13 cellular contexts compared by ENCODE assay signal in the genomic region with DNA sequence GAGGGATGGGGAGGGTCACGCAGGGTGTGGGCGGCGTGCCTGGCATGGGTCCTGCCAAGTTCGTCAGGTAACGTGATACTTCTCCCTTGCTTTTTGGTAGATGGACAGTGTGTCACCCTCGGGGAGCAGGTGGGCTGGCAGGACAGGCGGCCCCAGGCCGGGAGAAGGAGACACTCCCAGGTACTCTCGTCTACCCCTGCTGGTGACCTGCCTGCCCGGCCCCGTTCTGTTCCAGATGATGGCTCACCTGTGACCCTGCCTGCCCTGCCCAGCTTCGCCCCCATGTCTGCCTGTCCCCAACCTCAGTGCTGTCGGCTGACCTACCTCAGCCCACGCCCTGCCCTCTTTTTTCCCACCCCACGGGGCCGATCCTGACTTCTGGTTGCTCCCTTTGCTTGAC.
DNase-seq lines count a peak whose midpoint lies in the region; ATAC-seq and TF ChIP-seq lines count a peak whose summit lies in the region.
"Had no signal": no experiment of that assay in that cellular context is flagged by ENCODE, and none has a peak within 500 bp of the region (broad histone marks: within the 10 kb centered on the region; RNA-seq: fewer than 3 reads in every experiment).

No MANE protein-coding gene starts in this region.

- no peak overlapping the region for H3K4me2 ChIP-seq in neural progenitor cell
- H3K4me2 ChIP-seq: BLaER1 treated with 17β-estradiol and CSF1 and Interleukin-3, amounts not matched to agents 10 nM and 100 nM had no signal

- H3K4me1 Mint-ChIP-seq in activated T-cell treated with anti-CD3 and anti-CD28 coated beads, Interleukin-2, amount 50 U/mL, for 24 hours (ENCODE audit: low read depth) = peaks cover 8% of the 10 kb centered on the region
- H3K4me1 Mint-ChIP-seq in chondrocyte (ENCODE audit: low read depth) (peaks cover 6% of the 10 kb centered on the region), neural progenitor cell (peaks cover 26% of the 10 kb centered on the region), glutamatergic neuron (ENCODE audit: low read depth, unreplicated experiment) (peaks cover 12% of the 10 kb centered on the region)

- H3K27ac ChIP-seq in neural progenitor cell = no peak overlapping the region
- H3K27ac ChIP-seq: 22Rv1; BLaER1 treated with 17β-estradiol and CSF1 and Interleukin-3, amounts not matched to agents 10 nM and 100 nM; HL-60 had no signal

- H3K4me1 ChIP-seq in neural progenitor cell = no peaks in the 10 kb centered on the region

- no peaks in the 10 kb centered on the region for H3K27me3 Mint-ChIP-seq in activated T-cell treated with anti-CD3 and anti-CD28 coated beads, Interleukin-2, amount 50 U/mL, for 24 hours
- H3K27me3 Mint-ChIP-seq in chondrocyte (ENCODE audit: low read depth) (peaks cover 4% of the 10 kb centered on the region), neural progenitor cell (ENCODE audit: insufficient read depth, low read depth) (peaks cover 7% of the 10 kb centered on the region), glutamatergic neuron (ENCODE audit: unreplicated experiment) (peaks cover 13% of the 10 kb centered on the region)
- H3K27me3 Mint-ChIP-seq: CD4-positive, CD25-positive, alpha-beta regulatory T cell had no signal

- TF ChIP-seq CTCF in chondrocyte (IDR thresholded peaks at IDR 0.05) (no peak), neural progenitor cell (IDR thresholded peaks at IDR 0.05) (no peak), glutamatergic neuron (IDR thresholded peaks at IDR 0.05; ENCODE audit: partially characterized antibody, unreplicated experiment) (no peak)

- H3K36me3 ChIP-seq in neural progenitor cell = no peaks in the 10 kb centered on the region

- H3K27me3 ChIP-seq in neural progenitor cell = no peaks in the 10 kb centered on the region
- H3K27me3 ChIP-seq: BLaER1 treated with 17β-estradiol and CSF1 and Interleukin-3, amounts not matched to agents 10 nM and 100 nM had no signal

- H3K4me3 Mint-ChIP-seq in activated T-cell treated with anti-CD3 and anti-CD28 coated beads, Interleukin-2, amount 50 U/mL, for 24 hours = no peak overlapping the region
- no peak overlapping the region for H3K4me3 Mint-ChIP-seq in chondrocyte (ENCODE audit: unreplicated experiment)
- peak overlapping the region; percentile 58 for H3K4me3 Mint-ChIP-seq in neural progenitor cell
- no peak overlapping the region for H3K4me3 Mint-ChIP-seq in glutamatergic neuron (ENCODE audit: unreplicated experiment)
- H3K4me3 Mint-ChIP-seq: CD4-positive, CD25-positive, alpha-beta regulatory T cell had no signal

- no peaks in the 10 kb centered on the region for H3K9me3 ChIP-seq in neural progenitor cell (ENCODE audit: low read depth)

- H2AFZ ChIP-seq in neural progenitor cell (replicated peaks) = no peak overlapping the region

- DNase-seq in activated T-cell treated with anti-CD3 and anti-CD28 coated beads, Interleukin-2, amount 50 U/mL, for 24 hours = no peak
- no peak for DNase-seq in activated T-cell treated with anti-CD3 and anti-CD28 coated beads, Interleukin-2, amount 50 U/mL, for 1 hour
- peak; percentile 90 for DNase-seq in chondrocyte (ENCODE audit: low spot score)
- no peak for DNase-seq in neural progenitor cell (ENCODE audit: low spot score)
- DNase-seq in cerebellar nuclear complex (lab: John Stamatoyannopoulos, UW) = no peak
- DNase-seq in glutamatergic neuron = no peak
- DNase-seq: CD4-positive, CD25-positive, alpha-beta regulatory T cell; DMS 273 treated with DMSO at 0.1 percent for 48 hours had no signal

- peak overlapping the region; percentile 45 for H3K27ac Mint-ChIP-seq in activated T-cell treated with anti-CD3 and anti-CD28 coated beads, Interleukin-2, amount 50 U/mL, for 24 hours
- H3K27ac Mint-ChIP-seq in chondrocyte (ENCODE audit: unreplicated experiment) (no peak overlapping the region), neural progenitor cell (peak overlapping the region; percentile 61), glutamatergic neuron (ENCODE audit: unreplicated experiment) (no peak overlapping the region)
- H3K27ac Mint-ChIP-seq: CD4-positive, CD25-positive, alpha-beta regulatory T cell had no signal

- no peaks in the 10 kb centered on the region for H3K36me3 Mint-ChIP-seq in activated T-cell treated with anti-CD3 and anti-CD28 coated beads, Interleukin-2, amount 50 U/mL, for 24 hours (ENCODE audit: low read depth)
- peaks cover 3% of the 10 kb centered on the region for H3K36me3 Mint-ChIP-seq in chondrocyte (ENCODE audit: low read depth)
- no peaks in the 10 kb centered on the region for H3K36me3 Mint-ChIP-seq in neural progenitor cell
- peaks cover 23% of the 10 kb centered on the region for H3K36me3 Mint-ChIP-seq in glutamatergic neuron (ENCODE audit: unreplicated experiment)
- H3K36me3 Mint-ChIP-seq: CD4-positive, CD25-positive, alpha-beta regulatory T cell had no signal

- no peaks in the 10 kb centered on the region for H4K20me1 ChIP-seq in neural progenitor cell (ENCODE audit: low read depth)

- H3F3A ChIP-seq in neural progenitor cell (ENCODE audit: low read depth) = no peaks in the 10 kb centered on the region

- no peak for ATAC-seq in GM19395 (IDR thresholded peaks at IDR 0.05; ENCODE audit: unreplicated experiment)
- ATAC-seq: HCT116 had no signal

- no peaks in the 10 kb centered on the region for H3K79me2 ChIP-seq in neural progenitor cell (ENCODE audit: low read depth)

- no peak overlapping the region for H3K4me3 ChIP-seq in neural progenitor cell
- H3K4me3 ChIP-seq: BLaER1 treated with 17β-estradiol and CSF1 and Interleukin-3, amounts not matched to agents 10 nM and 100 nM had no signal

- no peaks in the 10 kb centered on the region for H3K9me3 Mint-ChIP-seq in activated T-cell treated with anti-CD3 and anti-CD28 coated beads, Interleukin-2, amount 50 U/mL, for 24 hours
- H3K9me3 Mint-ChIP-seq in chondrocyte (ENCODE audit: low read depth) (no peaks in the 10 kb centered on the region), neural progenitor cell (peaks cover 7% of the 10 kb centered on the region), glutamatergic neuron (ENCODE audit: unreplicated experiment) (peaks cover 23% of the 10 kb centered on the region)

- H3K9ac ChIP-seq in neural progenitor cell = no peak overlapping the region
- H3K9ac ChIP-seq: BLaER1 treated with 17β-estradiol and CSF1 and Interleukin-3, amounts not matched to agents 10 nM and 100 nM had no signal

Comparison
In these comparisons a context has a peak if more than half of its experiments do, and no peak if none do; other contexts are left out.
1. H3K27ac Mint-ChIP-seq: peak in activated T-cell treated with anti-CD3 and anti-CD28 coated beads, Interleukin-2, amount 50 U/mL, for 24 hours (single experiment) and neural progenitor cell (single experiment); none in chondrocyte (single experiment) and glutamatergic neuron (single experiment).